ENCODE assay signal across 2 cellular contexts in the genomic region with DNA sequence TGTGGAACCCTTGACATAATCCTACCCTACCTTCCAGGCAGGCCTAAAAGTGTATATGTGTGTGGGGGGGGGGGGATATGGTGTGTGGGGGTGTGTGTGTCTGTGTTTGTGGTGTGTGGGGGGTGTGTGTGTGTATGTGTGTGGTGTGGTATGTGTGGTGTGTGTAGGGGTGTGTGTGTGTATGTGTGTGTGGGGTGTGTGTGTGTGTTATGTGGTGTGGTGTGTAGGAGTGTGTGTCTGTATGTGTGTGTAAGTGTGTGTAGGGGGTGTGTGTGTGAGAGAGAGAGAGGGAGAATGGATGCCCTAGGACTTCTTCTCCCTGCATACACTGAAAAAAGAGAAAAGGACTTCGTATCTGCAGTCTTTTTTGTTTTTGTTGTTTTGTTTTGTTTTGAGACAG.
TF ChIP-seq lines count a peak whose summit lies in the region.

No MANE protein-coding gene starts in this region.

TF ChIP-seq in HEK293, 187 proteins besides CTCF, POLR2A, EP300 and RAD21 (continues in another document):
- TF ChIP-seq ZSCAN23 (tag by site-specific recombination; IDR thresholded peaks at IDR 0.05) (no peak), ZNF600 (tag by site-specific recombination; IDR thresholded peaks at IDR 0.05) (no peak), ZNF654 (tag by site-specific recombination; IDR thresholded peaks at IDR 0.05; ENCODE audit: low read depth) (no peak), SALL2 (tag by site-specific recombination; IDR thresholded peaks at IDR 0.05; ENCODE audit: borderline replicate concordance) (no peak), ZFHX2 (tag by site-specific recombination; conservative IDR thresholded peaks at IDR 0.05) (peak; percentile 99), ZNF843 (tag by site-specific recombination; IDR thresholded peaks at IDR 0.05) (no peak), ZNF707 (tag by site-specific recombination; IDR thresholded peaks at IDR 0.05) (no peak), EGR2 (tag by site-specific recombination; IDR thresholded peaks at IDR 0.05; ENCODE audit: low read depth) (peak; percentile 100), ZNF248 (tag by site-specific recombination; IDR thresholded peaks at IDR 0.05) (no peak), ZNF138 (tag by site-specific recombination; IDR thresholded peaks at IDR 0.05; ENCODE audit: borderline replicate concordance) (no peak), ZNF670 (tag by site-specific recombination; IDR thresholded peaks at IDR 0.05; ENCODE audit: low read depth) (no peak), ZNF302 (tag by site-specific recombination; IDR thresholded peaks at IDR 0.05; ENCODE audit: low read depth) (no peak), ZNF785 (tag by site-specific recombination; IDR thresholded peaks at IDR 0.05) (no peak), KLF16 (tag by site-specific recombination; IDR thresholded peaks at IDR 0.05) (no peak)
- TF ChIP-seq, protein P1, sequence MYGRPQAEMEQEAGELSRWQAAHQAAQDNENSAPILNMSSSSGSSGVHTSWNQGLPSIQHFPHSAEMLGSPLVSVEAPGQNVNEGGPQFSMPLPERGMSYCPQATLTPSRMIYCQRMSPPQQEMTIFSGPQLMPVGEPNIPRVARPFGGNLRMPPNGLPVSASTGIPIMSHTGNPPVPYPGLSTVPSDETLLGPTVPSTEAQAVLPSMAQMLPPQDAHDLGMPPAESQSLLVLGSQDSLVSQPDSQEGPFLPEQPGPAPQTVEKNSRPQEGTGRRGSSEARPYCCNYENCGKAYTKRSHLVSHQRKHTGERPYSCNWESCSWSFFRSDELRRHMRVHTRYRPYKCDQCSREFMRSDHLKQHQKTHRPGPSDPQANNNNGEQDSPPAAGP (tag by site-specific recombination; IDR thresholded peaks at IDR 0.05): no peak
- TF ChIP-seq, protein P2, sequence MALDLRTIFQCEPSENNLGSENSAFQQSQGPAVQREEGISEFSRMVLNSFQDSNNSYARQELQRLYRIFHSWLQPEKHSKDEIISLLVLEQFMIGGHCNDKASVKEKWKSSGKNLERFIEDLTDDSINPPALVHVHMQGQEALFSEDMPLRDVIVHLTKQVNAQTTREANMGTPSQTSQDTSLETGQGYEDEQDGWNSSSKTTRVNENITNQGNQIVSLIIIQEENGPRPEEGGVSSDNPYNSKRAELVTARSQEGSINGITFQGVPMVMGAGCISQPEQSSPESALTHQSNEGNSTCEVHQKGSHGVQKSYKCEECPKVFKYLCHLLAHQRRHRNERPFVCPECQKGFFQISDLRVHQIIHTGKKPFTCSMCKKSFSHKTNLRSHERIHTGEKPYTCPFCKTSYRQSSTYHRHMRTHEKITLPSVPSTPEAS (tag by site-specific recombination; IDR thresholded peaks at IDR 0.05): peak; percentile 97
- TF ChIP-seq, protein P3, sequence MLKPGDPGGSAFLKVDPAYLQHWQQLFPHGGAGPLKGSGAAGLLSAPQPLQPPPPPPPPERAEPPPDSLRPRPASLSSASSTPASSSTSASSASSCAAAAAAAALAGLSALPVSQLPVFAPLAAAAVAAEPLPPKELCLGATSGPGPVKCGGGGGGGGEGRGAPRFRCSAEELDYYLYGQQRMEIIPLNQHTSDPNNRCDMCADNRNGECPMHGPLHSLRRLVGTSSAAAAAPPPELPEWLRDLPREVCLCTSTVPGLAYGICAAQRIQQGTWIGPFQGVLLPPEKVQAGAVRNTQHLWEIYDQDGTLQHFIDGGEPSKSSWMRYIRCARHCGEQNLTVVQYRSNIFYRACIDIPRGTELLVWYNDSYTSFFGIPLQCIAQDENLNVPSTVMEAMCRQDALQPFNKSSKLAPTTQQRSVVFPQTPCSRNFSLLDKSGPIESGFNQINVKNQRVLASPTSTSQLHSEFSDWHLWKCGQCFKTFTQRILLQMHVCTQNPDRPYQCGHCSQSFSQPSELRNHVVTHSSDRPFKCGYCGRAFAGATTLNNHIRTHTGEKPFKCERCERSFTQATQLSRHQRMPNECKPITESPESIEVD (tag by site-specific recombination; IDR thresholded peaks at IDR 0.05): no peak
- TF ChIP-seq, protein P4, sequence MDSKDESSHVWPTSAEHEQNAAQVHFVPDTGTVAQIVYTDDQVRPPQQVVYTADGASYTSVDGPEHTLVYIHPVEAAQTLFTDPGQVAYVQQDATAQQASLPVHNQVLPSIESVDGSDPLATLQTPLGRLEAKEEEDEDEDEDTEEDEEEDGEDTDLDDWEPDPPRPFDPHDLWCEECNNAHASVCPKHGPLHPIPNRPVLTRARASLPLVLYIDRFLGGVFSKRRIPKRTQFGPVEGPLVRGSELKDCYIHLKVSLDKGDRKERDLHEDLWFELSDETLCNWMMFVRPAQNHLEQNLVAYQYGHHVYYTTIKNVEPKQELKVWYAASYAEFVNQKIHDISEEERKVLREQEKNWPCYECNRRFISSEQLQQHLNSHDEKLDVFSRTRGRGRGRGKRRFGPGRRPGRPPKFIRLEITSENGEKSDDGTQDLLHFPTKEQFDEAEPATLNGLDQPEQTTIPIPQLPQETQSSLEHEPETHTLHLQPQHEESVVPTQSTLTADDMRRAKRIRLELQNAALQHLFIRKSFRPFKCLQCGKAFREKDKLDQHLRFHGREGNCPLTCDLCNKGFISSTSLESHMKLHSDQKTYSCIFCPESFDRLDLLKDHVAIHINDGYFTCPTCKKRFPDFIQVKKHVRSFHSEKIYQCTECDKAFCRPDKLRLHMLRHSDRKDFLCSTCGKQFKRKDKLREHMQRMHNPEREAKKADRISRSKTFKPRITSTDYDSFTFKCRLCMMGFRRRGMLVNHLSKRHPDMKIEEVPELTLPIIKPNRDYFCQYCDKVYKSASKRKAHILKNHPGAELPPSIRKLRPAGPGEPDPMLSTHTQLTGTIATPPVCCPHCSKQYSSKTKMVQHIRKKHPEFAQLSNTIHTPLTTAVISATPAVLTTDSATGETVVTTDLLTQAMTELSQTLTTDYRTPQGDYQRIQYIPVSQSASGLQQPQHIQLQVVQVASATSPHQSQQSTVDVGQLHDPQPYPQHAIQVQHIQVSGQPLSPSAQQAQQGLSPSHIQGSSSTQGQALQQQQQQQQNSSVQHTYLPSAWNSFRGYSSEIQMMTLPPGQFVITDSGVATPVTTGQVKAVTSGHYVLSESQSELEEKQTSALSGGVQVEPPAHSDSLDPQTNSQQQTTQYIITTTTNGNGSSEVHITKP (tag by site-specific recombination; IDR thresholded peaks at IDR 0.05): no peak

TF ChIP-seq in H1, 55 proteins besides CTCF, POLR2A, EP300 and RAD21:
- TF ChIP-seq TEAD4 (IDR thresholded peaks at IDR 0.05; ENCODE audit: low read depth, low read length): no peak
